1 cellular context compared by ENCODE assay signal in the genomic region with DNA sequence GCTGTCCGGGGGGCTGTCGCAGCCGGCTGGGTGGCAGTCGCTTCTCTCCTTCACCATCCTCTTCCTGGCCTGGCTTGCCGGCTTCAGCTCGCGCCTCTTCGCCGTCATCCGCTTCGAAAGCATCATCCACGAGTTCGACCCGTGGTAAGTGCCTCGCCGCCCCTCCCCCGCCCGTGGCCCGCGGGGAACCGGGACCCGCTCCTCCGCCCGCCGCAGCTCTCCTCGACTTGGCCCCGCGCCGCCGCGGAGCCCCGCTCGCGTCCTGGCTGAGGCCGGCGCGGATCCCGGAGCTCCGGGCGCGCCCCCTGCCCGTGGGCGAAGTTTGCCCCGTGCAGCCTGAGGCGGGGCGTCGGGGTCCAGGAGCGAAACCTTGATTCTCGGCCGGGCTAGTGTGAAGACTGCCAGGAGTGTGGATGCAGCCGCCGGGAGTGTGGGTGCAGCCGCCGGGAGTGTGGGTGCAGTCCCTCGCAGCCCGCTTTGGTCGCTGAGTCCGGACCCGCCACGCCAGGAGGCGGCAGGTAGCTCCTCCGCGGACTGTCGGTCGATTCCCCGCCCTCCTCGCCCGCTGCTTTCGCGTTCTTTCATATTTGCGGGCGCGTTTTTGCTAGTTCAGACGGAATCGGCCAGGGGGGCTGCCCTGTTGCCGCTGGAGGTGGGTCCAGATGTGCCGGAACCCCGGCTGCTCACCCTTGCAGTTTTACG.
TF ChIP-seq lines count a peak whose summit lies in the region.

No MANE protein-coding gene starts in this region.

TF ChIP-seq in HepG2, 621 proteins besides CTCF, POLR2A, EP300 and RAD21 (continued from another document and continues in another):
- TF ChIP-seq, protein P1, sequence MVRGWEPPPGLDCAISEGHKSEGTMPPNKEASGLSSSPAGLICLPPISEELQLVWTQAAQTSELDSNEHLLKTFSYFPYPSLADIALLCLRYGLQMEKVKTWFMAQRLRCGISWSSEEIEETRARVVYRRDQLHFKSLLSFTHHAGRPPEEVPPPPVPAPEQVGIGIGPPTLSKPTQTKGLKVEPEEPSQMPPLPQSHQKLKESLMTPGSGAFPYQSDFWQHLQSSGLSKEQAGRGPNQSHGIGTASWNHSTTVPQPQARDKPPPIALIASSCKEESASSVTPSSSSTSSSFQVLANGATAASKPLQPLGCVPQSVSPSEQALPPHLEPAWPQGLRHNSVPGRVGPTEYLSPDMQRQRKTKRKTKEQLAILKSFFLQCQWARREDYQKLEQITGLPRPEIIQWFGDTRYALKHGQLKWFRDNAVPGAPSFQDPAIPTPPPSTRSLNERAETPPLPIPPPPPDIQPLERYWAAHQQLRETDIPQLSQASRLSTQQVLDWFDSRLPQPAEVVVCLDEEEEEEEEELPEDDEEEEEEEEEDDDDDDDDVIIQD (CRISPR knock-in tag; IDR thresholded peaks at IDR 0.05; ENCODE audit: low read depth) = no peak
- TF ChIP-seq, protein P2, sequence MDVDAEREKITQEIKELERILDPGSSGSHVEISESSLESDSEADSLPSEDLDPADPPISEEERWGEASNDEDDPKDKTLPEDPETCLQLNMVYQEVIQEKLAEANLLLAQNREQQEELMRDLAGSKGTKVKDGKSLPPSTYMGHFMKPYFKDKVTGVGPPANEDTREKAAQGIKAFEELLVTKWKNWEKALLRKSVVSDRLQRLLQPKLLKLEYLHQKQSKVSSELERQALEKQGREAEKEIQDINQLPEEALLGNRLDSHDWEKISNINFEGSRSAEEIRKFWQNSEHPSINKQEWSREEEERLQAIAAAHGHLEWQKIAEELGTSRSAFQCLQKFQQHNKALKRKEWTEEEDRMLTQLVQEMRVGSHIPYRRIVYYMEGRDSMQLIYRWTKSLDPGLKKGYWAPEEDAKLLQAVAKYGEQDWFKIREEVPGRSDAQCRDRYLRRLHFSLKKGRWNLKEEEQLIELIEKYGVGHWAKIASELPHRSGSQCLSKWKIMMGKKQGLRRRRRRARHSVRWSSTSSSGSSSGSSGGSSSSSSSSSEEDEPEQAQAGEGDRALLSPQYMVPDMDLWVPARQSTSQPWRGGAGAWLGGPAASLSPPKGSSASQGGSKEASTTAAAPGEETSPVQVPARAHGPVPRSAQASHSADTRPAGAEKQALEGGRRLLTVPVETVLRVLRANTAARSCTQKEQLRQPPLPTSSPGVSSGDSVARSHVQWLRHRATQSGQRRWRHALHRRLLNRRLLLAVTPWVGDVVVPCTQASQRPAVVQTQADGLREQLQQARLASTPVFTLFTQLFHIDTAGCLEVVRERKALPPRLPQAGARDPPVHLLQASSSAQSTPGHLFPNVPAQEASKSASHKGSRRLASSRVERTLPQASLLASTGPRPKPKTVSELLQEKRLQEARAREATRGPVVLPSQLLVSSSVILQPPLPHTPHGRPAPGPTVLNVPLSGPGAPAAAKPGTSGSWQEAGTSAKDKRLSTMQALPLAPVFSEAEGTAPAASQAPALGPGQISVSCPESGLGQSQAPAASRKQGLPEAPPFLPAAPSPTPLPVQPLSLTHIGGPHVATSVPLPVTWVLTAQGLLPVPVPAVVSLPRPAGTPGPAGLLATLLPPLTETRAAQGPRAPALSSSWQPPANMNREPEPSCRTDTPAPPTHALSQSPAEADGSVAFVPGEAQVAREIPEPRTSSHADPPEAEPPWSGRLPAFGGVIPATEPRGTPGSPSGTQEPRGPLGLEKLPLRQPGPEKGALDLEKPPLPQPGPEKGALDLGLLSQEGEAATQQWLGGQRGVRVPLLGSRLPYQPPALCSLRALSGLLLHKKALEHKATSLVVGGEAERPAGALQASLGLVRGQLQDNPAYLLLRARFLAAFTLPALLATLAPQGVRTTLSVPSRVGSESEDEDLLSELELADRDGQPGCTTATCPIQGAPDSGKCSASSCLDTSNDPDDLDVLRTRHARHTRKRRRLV (CRISPR knock-in tag; IDR thresholded peaks at IDR 0.05) = no peak
- TF ChIP-seq ZNF749 (CRISPR knock-in tag; IDR thresholded peaks at IDR 0.05; ENCODE audit: borderline replicate concordance) (no peak), KAT8 (CRISPR knock-in tag; IDR thresholded peaks at IDR 0.05) (no peak), SP2 (CRISPR knock-in tag; IDR thresholded peaks at IDR 0.05) (no peak), HNRNPLL (IDR thresholded peaks at IDR 0.05; ENCODE audit: low read depth, low read length, poor library complexity, severe bottlenecking) (peak; percentile 49), SMAD3 (CRISPR knock-in tag; IDR thresholded peaks at IDR 0.05) (no peak), ZNF788 (CRISPR knock-in tag; IDR thresholded peaks at IDR 0.05; ENCODE audit: borderline replicate concordance) (no peak), SALL1 (CRISPR knock-in tag; IDR thresholded peaks at IDR 0.05) (peak; percentile 63), ZNF746 (CRISPR knock-in tag; IDR thresholded peaks at IDR 0.05) (no peak), ZMAT3 (CRISPR knock-in tag; conservative IDR thresholded peaks at IDR 0.05) (no peak), ISX (CRISPR knock-in tag; conservative IDR thresholded peaks at IDR 0.05) (no peak), ZNF878 (CRISPR knock-in tag; IDR thresholded peaks at IDR 0.05) (no peak; the same call in 1 of the 2 replicates), NONO (IDR thresholded peaks at IDR 0.05) (no peak), NONO (CRISPR knock-in tag; conservative IDR thresholded peaks at IDR 0.05) (peak; percentile 52; the same call in 1 of the 2 replicates), KDM4B (CRISPR knock-in tag; IDR thresholded peaks at IDR 0.05) (no peak), MLLT10 (CRISPR knock-in tag; IDR thresholded peaks at IDR 0.05) (no peak), MEF2D (CRISPR knock-in tag; IDR thresholded peaks at IDR 0.05) (no peak), HMG20A (CRISPR knock-in tag; IDR thresholded peaks at IDR 0.05; ENCODE audit: borderline replicate concordance) (no peak), ZBTB38 (CRISPR knock-in tag; IDR thresholded peaks at IDR 0.05) (0 out of 2 replicates have a peak, but pooled peaks have one; percentile 39), ZNF792 (CRISPR knock-in tag; IDR thresholded peaks at IDR 0.05) (no peak)
- TF ChIP-seq, protein P3, sequence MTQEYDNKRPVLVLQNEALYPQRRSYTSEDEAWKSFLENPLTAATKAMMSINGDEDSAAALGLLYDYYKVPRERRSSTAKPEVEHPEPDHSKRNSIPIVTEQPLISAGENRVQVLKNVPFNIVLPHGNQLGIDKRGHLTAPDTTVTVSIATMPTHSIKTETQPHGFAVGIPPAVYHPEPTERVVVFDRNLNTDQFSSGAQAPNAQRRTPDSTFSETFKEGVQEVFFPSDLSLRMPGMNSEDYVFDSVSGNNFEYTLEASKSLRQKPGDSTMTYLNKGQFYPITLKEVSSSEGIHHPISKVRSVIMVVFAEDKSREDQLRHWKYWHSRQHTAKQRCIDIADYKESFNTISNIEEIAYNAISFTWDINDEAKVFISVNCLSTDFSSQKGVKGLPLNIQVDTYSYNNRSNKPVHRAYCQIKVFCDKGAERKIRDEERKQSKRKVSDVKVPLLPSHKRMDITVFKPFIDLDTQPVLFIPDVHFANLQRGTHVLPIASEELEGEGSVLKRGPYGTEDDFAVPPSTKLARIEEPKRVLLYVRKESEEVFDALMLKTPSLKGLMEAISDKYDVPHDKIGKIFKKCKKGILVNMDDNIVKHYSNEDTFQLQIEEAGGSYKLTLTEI (CRISPR knock-in tag; conservative IDR thresholded peaks at IDR 0.05) = no peak
- TF ChIP-seq, protein P4, sequence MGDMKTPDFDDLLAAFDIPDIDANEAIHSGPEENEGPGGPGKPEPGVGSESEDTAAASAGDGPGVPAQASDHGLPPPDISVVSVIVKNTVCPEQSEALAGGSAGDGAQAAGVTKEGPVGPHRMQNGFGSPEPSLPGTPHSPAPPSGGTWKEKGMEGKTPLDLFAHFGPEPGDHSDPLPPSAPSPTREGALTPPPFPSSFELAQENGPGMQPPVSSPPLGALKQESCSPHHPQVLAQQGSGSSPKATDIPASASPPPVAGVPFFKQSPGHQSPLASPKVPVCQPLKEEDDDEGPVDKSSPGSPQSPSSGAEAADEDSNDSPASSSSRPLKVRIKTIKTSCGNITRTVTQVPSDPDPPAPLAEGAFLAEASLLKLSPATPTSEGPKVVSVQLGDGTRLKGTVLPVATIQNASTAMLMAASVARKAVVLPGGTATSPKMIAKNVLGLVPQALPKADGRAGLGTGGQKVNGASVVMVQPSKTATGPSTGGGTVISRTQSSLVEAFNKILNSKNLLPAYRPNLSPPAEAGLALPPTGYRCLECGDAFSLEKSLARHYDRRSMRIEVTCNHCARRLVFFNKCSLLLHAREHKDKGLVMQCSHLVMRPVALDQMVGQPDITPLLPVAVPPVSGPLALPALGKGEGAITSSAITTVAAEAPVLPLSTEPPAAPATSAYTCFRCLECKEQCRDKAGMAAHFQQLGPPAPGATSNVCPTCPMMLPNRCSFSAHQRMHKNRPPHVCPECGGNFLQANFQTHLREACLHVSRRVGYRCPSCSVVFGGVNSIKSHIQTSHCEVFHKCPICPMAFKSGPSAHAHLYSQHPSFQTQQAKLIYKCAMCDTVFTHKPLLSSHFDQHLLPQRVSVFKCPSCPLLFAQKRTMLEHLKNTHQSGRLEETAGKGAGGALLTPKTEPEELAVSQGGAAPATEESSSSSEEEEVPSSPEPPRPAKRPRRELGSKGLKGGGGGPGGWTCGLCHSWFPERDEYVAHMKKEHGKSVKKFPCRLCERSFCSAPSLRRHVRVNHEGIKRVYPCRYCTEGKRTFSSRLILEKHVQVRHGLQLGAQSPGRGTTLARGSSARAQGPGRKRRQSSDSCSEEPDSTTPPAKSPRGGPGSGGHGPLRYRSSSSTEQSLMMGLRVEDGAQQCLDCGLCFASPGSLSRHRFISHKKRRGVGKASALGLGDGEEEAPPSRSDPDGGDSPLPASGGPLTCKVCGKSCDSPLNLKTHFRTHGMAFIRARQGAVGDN (CRISPR knock-in tag; IDR thresholded peaks at IDR 0.05) = peak; percentile 8; the same call in 1 of the 2 replicates
- TF ChIP-seq, protein P5, sequence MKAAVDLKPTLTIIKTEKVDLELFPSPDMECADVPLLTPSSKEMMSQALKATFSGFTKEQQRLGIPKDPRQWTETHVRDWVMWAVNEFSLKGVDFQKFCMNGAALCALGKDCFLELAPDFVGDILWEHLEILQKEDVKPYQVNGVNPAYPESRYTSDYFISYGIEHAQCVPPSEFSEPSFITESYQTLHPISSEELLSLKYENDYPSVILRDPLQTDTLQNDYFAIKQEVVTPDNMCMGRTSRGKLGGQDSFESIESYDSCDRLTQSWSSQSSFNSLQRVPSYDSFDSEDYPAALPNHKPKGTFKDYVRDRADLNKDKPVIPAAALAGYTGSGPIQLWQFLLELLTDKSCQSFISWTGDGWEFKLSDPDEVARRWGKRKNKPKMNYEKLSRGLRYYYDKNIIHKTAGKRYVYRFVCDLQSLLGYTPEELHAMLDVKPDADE (CRISPR knock-in tag; IDR thresholded peaks at IDR 0.05) = no peak
- TF ChIP-seq, protein P6, sequence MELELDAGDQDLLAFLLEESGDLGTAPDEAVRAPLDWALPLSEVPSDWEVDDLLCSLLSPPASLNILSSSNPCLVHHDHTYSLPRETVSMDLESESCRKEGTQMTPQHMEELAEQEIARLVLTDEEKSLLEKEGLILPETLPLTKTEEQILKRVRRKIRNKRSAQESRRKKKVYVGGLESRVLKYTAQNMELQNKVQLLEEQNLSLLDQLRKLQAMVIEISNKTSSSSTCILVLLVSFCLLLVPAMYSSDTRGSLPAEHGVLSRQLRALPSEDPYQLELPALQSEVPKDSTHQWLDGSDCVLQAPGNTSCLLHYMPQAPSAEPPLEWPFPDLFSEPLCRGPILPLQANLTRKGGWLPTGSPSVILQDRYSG (CRISPR knock-in tag; IDR thresholded peaks at IDR 0.05) = no peak
- TF ChIP-seq, protein P7, sequence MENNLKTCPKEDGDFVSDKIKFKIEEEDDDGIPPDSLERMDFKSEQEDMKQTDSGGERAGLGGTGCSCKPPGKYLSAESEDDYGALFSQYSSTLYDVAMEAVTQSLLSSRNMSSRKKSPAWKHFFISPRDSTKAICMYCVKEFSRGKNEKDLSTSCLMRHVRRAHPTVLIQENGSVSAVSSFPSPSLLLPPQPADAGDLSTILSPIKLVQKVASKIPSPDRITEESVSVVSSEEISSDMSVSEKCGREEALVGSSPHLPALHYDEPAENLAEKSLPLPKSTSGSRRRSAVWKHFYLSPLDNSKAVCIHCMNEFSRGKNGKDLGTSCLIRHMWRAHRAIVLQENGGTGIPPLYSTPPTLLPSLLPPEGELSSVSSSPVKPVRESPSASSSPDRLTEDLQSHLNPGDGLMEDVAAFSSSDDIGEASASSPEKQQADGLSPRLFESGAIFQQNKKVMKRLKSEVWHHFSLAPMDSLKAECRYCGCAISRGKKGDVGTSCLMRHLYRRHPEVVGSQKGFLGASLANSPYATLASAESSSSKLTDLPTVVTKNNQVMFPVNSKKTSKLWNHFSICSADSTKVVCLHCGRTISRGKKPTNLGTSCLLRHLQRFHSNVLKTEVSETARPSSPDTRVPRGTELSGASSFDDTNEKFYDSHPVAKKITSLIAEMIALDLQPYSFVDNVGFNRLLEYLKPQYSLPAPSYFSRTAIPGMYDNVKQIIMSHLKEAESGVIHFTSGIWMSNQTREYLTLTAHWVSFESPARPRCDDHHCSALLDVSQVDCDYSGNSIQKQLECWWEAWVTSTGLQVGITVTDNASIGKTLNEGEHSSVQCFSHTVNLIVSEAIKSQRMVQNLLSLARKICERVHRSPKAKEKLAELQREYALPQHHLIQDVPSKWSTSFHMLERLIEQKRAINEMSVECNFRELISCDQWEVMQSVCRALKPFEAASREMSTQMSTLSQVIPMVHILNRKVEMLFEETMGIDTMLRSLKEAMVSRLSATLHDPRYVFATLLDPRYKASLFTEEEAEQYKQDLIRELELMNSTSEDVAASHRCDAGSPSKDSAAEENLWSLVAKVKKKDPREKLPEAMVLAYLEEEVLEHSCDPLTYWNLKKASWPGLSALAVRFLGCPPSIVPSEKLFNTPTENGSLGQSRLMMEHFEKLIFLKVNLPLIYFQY (CRISPR knock-in tag; IDR thresholded peaks at IDR 0.05; ENCODE audit: borderline replicate concordance) = no peak
- TF ChIP-seq, protein P8, sequence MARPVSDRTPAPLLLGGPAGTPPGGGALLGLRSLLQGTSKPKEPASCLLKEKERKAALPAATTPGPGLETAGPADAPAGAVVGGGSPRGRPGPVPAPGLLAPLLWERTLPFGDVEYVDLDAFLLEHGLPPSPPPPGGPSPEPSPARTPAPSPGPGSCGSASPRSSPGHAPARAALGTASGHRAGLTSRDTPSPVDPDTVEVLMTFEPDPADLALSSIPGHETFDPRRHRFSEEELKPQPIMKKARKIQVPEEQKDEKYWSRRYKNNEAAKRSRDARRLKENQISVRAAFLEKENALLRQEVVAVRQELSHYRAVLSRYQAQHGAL (CRISPR knock-in tag; IDR thresholded peaks at IDR 0.05; ENCODE audit: not compliant biosample characterization) = no peak
